Comparison of ENCODE assay signal across 11 cellular contexts in the genomic region with DNA sequence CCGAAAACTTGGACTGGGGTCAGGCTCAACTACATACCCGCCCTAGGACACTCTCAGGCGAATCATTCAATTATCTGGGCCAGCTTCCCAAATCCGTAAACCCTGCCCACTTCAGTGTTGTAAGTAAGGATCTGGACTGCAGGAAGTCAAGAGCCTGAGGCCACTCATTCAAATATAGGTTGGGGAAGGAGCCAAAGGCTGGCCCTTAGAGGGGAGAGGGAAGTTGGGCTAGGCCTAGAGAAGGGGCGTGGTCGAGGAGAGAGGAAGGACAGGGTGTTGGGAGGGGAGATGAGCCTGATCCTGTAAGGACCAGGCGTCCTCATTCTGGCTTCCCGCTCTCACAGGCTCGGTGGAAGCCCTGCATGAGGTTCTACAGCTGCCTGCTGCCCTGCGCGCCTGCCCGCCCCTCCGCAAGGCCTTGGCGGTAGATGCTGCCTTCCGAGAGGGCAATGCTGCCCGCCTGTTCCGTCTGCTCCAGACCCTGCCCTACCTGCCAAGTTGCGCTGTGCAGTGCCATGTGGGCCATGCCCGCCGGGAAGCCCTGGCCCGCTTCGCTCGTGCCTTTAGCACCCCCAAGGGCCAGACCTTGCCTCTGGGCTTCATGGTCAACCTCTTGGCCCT. TPM values are rescaled to one million over a fixed set of nuclear protein-coding genes. Genes with fewer than 3 reads are reported as not detected.
DNase-seq lines count a peak whose midpoint lies in the region; ATAC-seq and TF ChIP-seq lines count a peak whose summit lies in the region.
"Had no signal": no experiment of that assay in that cellular context is flagged by ENCODE, and none has a peak within 500 bp of the region (broad histone marks: within the 10 kb centered on the region; RNA-seq: fewer than 3 reads in every experiment).

No MANE protein-coding gene starts in this region.

- peaks cover 17% of the 10 kb centered on the region for H3K4me1 Mint-ChIP-seq in osteocyte (ENCODE audit: unreplicated experiment)

- H3K36me3 Mint-ChIP-seq in osteocyte (ENCODE audit: unreplicated experiment), result peaks cover 10% of the 10 kb centered on the region

- H3K27ac Mint-ChIP-seq in osteocyte (ENCODE audit: unreplicated experiment), result no peak overlapping the region

- no peaks in the 10 kb centered on the region for H3K27me3 Mint-ChIP-seq in osteocyte (ENCODE audit: unreplicated experiment)

- H3K4me3 ChIP-seq in fibroblast of pulmonary artery (replicated peaks; ENCODE audit: low read depth, low read length), result no peak overlapping the region

- TF ChIP-seq CTCF in fibroblast of pulmonary artery (IDR thresholded peaks at IDR 0.05; ENCODE audit: low read length, missing control alignments) (no peak), osteocyte (IDR thresholded peaks at IDR 0.05) (no peak)

- ATAC-seq in GM18858 (IDR thresholded peaks at IDR 0.05; ENCODE audit: unreplicated experiment) (no peak), HG02763 (IDR thresholded peaks at IDR 0.05; ENCODE audit: unreplicated experiment) (no peak)
- ATAC-seq: stimulated activated naive CD8-positive, alpha-beta T cell treated with anti-CD3 and anti-CD28 coated beads, Interleukin-15, Interleukin-2, amounts not matched to agents 100 U/mL and 50 U/mL, for 24 hours had no signal

- H3K4me3 Mint-ChIP-seq in osteocyte (ENCODE audit: unreplicated experiment), result no peak overlapping the region

- H3K9me3 Mint-ChIP-seq in osteocyte (ENCODE audit: unreplicated experiment), result no peaks in the 10 kb centered on the region

- DNase-seq in ELR (ENCODE audit: low read depth) (peak; percentile 41), OCI-M1 (lab: John Stamatoyannopoulos, UW) (peak; percentile 24), fibroblast of pulmonary artery (ENCODE audit: low read depth) (peak; percentile 31), putamen (ENCODE audit: low spot score) (peak; percentile 15), NCI-H446 (lab: John Stamatoyannopoulos, UW) (no peak), osteocyte (ENCODE audit: extremely low spot score, unreplicated experiment) (no peak)
- DNase-seq: erythroblast; GF-D8; stimulated activated naive CD8-positive, alpha-beta T cell treated with anti-CD3 and anti-CD28 coated beads, Interleukin-15, Interleukin-2, amounts not matched to agents 100 U/mL and 50 U/mL, for 24 hours had no signal

RNA-seq across cellular contexts. Expression of gene SAC3D1, which starts 3.0 kb away (rescaled TPM):
- total RNA-seq in osteocyte, result 15.0 and 15.6 TPM in 2 replicates

RNA-seq across cellular contexts. Expression of gene NAALADL1, which starts 14.4 kb away (rescaled TPM):
- total RNA-seq in osteocyte, result not detected in 2 replicates

RNA-seq across cellular contexts. Expression of gene SNX15, which starts 16.8 kb away (rescaled TPM):
- total RNA-seq in osteocyte, result 26.9 and 30.0 TPM in 2 replicates

RNA-seq across cellular contexts. Expression of gene ARL2, which starts 30.0 kb away (rescaled TPM):
- total RNA-seq in osteocyte, result 118 and 124 TPM in 2 replicates

RNA-seq across cellular contexts. Expression of gene CDCA5, which starts 39.8 kb away (rescaled TPM):
- 6.0 and 7.1 TPM in 2 replicates for total RNA-seq in osteocyte

Comparison
In these comparisons a context has a peak if more than half of its experiments do, and no peak if none do; other contexts are left out.
1. DNase-seq: peak in ELR (single experiment), OCI-M1 (single experiment), fibroblast of pulmonary artery (single experiment) and putamen (single experiment); none in NCI-H446 (0 of 2) and osteocyte (single experiment).